13 cellular contexts compared by ENCODE assay signal in the genomic region with DNA sequence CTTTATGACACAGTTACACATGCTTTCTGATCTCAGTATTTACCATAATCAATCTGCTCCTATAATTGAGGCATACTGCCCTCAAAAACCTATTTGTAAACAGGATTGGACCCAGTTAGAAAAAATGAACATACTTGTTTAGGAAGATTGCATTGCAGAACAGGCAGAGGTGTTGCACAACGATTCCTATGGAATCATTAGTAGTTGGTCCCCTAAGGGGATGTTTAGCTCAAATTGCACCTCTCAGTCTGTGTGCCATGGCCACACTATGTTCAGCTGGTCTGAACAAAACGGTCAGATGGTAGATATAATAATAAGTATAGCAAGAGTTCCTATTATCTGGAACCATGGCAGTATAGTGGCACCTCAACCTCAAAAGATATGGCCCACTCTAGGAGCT. TPM values are rescaled to one million over a fixed set of nuclear protein-coding genes. Genes with fewer than 3 reads are reported as not detected.
"Had no signal": no experiment of that assay in that cellular context is flagged by ENCODE, and none has a peak within 500 bp of the region (broad histone marks: within the 10 kb centered on the region; RNA-seq: fewer than 3 reads in every experiment).

No MANE protein-coding gene starts in this region.

RNA-seq across cellular contexts. Expression of gene SLC22A16, which starts 28.5 kb away (rescaled TPM):
- total RNA-seq: activated B cell treated with CpG ODN at 0.5 μM for 24 hours; activated CD4-positive, alpha-beta memory T cell treated with anti-CD3 and anti-CD28 coated beads for 36 hours; activated CD4-positive, alpha-beta memory T cell treated with anti-CD3 and anti-CD28 coated beads, Interleukin-2, amount 10 ng/mL, durations not matched to agents 7 days and 5 days; activated CD4-positive, alpha-beta T cell treated with anti-CD3 and anti-CD28 coated beads for 36 hours; activated CD4-positive, alpha-beta T cell treated with anti-CD3 and anti-CD28 coated beads, Interleukin-2, amount 10 ng/mL, durations not matched to agents 24 days and 14 days; activated CD4-positive, alpha-beta T cell treated with anti-CD3 and anti-CD28 coated beads, Interleukin-2, amount 10 ng/mL, durations not matched to agents 7 days and 5 days; activated CD8-positive, alpha-beta memory T cell treated with anti-CD3 and anti-CD28 coated beads for 36 hours; activated CD8-positive, alpha-beta T cell treated with anti-CD3 and anti-CD28 coated beads for 36 hours; activated CD8-positive, alpha-beta T cell treated with anti-CD3 and anti-CD28 coated beads, Interleukin-2, amount 10 ng/mL, durations not matched to agents 7 days and 5 days; T-cell; T-helper 1 cell treated with Interleukin-12 subunit alpha and Interleukin-12 subunit beta and Interleukin-4 antibody, amounts not matched to agents 30 ng/mL and 1 ng/mL, for 36 hours; T-helper 17 cell; WTC11 had no signal
